ENCODE assay signal across 20 cellular contexts in the genomic region with DNA sequence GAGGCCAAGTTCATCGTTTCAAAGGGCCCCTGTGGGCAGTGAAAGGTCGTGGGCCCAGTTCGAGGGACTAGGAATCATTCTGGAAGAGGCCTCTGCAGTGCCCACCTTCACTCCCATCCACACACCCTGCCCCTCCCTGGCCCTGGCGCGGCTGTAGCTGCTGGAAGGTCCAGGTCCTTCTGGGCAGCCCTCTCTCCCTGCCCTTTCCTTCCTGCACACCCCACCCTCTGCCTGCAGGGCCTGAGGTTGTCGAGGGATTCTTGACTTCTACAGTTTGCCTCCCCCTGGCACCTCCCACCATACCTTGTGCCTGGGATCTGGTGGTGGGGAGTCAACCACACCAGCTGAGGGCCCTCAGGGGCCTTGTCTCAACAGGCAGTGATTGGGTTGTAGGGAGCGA. TPM values are rescaled to one million over a fixed set of nuclear protein-coding genes. Genes with fewer than 3 reads are reported as not detected.
DNase-seq lines count a peak whose midpoint lies in the region; ATAC-seq, FAIRE-seq and TF ChIP-seq lines count a peak whose summit lies in the region.
"Had no signal": no experiment of that assay in that cellular context is flagged by ENCODE, and none has a peak within 500 bp of the region (broad histone marks: within the 10 kb centered on the region; RNA-seq: fewer than 3 reads in every experiment).

No MANE protein-coding gene starts in this region.

- CTCF ChIA-PET in A549 (lab: Yijun Ruan, JAX): interaction anchor here (1.2 kb wide), 1 partner anchor 9 kb away, joined by 3 read pairs; no protein-coding TSS in a partner anchor

- intact Hi-C loops in kidney (cut with DNase I): no loop called here

- H3K9ac ChIP-seq in kidney (ENCODE audit: low read length in 2 of 2): no peak overlapping the region
- H3K9ac ChIP-seq: SK-N-SH had no signal

- no peak for TF ChIP-seq POLR2A in A549 (IDR thresholded peaks at IDR 0.05; ENCODE audit: low read length)

- H3K27me3 ChIP-seq in BE2C: no peaks in the 10 kb centered on the region

- ATAC-seq in A549: peak; percentile 32 to 40; a peak in 3 of 6 replicates

- no peak for TF ChIP-seq EP300 in A549 (IDR thresholded peaks at IDR 0.05)

- FAIRE-seq in A549 (lab: Jason Lieb, UNC): no peak
- no peak for FAIRE-seq in kidney (lab: Jason Lieb, UNC)
- FAIRE-seq: D721Med, H54 had no signal

- no peaks in the 10 kb centered on the region for H3K9me3 ChIP-seq in A549
- no peaks in the 10 kb centered on the region for H3K9me3 ChIP-seq in BE2C
- H3K9me3 ChIP-seq in kidney (ENCODE audit: control insufficient read depth in 1 of 2, low read length in 2 of 2): no peaks in the 10 kb centered on the region
- H3K9me3 ChIP-seq: SK-N-SH had no signal

- H3K4me3 ChIP-seq in A549: no peak overlapping the region
- no peak overlapping the region for H3K4me3 ChIP-seq in BE2C (ENCODE audit: low read depth, low read length)
- H3K4me3 ChIP-seq in kidney (ENCODE audit: low read length in 2 of 2): no peak overlapping the region

- TF ChIP-seq RAD21 in A549 (conservative IDR thresholded peaks at IDR 0.05 in 1 of 2, IDR thresholded peaks at IDR 0.05 in 1 of 2): no peak

- WGBS in A549 (ENCODE audit: missing lambda C conversion rate): 28% methylated on average over 4 of the region's 7 CpGs

- H3K4me1 ChIP-seq in A549 (no peaks in the 10 kb centered on the region), BE2C (peaks cover 53% of the 10 kb centered on the region), kidney (ENCODE audit: control insufficient read depth in 1 of 2, insufficient read depth in 1 of 2, low read depth in 1 of 2, low read length in 2 of 2) (no peaks in the 10 kb centered on the region)

- no peak overlapping the region for H3K4me2 ChIP-seq in A549
- H3K4me2 ChIP-seq: SK-N-SH had no signal

- DNase-seq in A549 (ENCODE audit: low read depth in 1 of 2, low spot score in 1 of 2): no peak
- DNase-seq in BE2C: peak; percentile 50
- DNase-seq in NCI-H69 (lab: John Stamatoyannopoulos, UW): peak; percentile 65
- DNase-seq in kidney: peak; percentile 43
- no peak for DNase-seq in NCI-H1105 treated with DMSO at 0.1 percent for 48 hours (lab: John Stamatoyannopoulos, UW)
- DNase-seq in activated CD8-positive, alpha-beta memory T cell treated with anti-CD3 and anti-CD28 coated beads for 24 hours: no peak
- no peak for DNase-seq in EL
- DNase-seq: ACHN; C1 segment of cervical spinal cord; CD8-positive, alpha-beta memory T cell; HFFc6; KBM-7; NCI-H2029 treated with DMSO at 0.1 percent for 48 hours; NCI-H446 treated with DMSO at 0.1 percent for 48 hours; NCI-H526 treated with DMSO at 0.1 percent for 48 hours; SIG-M5; SK-N-SH had no signal

- no peak overlapping the region for H3K27ac ChIP-seq in A549
- no peak overlapping the region for H3K27ac ChIP-seq in kidney (ENCODE audit: low read depth in 2 of 2, low read length in 2 of 2)
- H3K27ac ChIP-seq: RWPE1 had no signal

- TF ChIP-seq CTCF in A549 (IDR thresholded peaks at IDR 0.05): no peak
- no peak for TF ChIP-seq CTCF in BE2C (IDR thresholded peaks at IDR 0.05; ENCODE audit: low read depth, low read length)
- TF ChIP-seq CTCF in kidney (IDR thresholded peaks at IDR 0.05; ENCODE audit: borderline replicate concordance, extremely low read depth, insufficient read depth): no peak

- H3K36me3 ChIP-seq in BE2C (no peaks in the 10 kb centered on the region), kidney (ENCODE audit: control insufficient read depth in 1 of 2, insufficient read depth in 2 of 2, low read length in 2 of 2) (no peaks in the 10 kb centered on the region)

- POLR2A ChIA-PET in A549 (lab: Yijun Ruan, JAX): no interaction called here

TF ChIP-seq in A549, 52 proteins besides CTCF, POLR2A, EP300 and RAD21:
- TF ChIP-seq SREBF2 (IDR thresholded peaks at IDR 0.05) (no peak), RNF2 (IDR thresholded peaks at IDR 0.05; ENCODE audit: borderline replicate concordance, low read depth) (no peak), SMC3 (IDR thresholded peaks at IDR 0.05) (no peak), BHLHE40 (IDR thresholded peaks at IDR 0.05; ENCODE audit: low read depth, low read length) (no peak), ZFP36 (IDR thresholded peaks at IDR 0.05; ENCODE audit: borderline replicate concordance, partially characterized antibody) (no peak), TP53 (CRISPR knock-in tag; IDR thresholded peaks at IDR 0.05) (no peak), NR3C1 (IDR thresholded peaks at IDR 0.05) (no peak)
- TF ChIP-seq, protein P1, sequence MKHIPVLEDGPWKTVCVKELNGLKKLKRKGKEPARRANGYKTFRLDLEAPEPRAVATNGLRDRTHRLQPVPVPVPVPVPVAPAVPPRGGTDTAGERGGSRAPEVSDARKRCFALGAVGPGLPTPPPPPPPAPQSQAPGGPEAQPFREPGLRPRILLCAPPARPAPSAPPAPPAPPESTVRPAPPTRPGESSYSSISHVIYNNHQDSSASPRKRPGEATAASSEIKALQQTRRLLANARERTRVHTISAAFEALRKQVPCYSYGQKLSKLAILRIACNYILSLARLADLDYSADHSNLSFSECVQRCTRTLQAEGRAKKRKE (CRISPR knock-in tag; IDR thresholded peaks at IDR 0.05; ENCODE audit: low read depth): no peak
TF ChIP-seq in A549: peak in this region for 0.

RNA-seq across cellular contexts. Expression of gene MYT1, which starts 4.5 kb away (rescaled TPM):
- 0.22 and 0.29 TPM in 2 replicates for polyA plus RNA-seq in A549 (2011; rRNA removed)
- polyA plus RNA-seq in A549 (2012; cell fraction: cytosol; rRNA removed): 0.10 and 0.13 TPM in 2 replicates
- 0.20 and 0.47 TPM in 2 replicates for polyA plus RNA-seq in A549 (2012; cell fraction: nucleus; rRNA removed)
- 0.21 to 0.26 TPM (median 0.26 TPM) in 3 replicates for polyA plus RNA-seq in A549 (2017; fragmentation: RNase III; extraction: RNeasy Plus Mini Kit Qiagen cat#74134 plus additional on column Dnase treatment)
- 0.04 and 0.10 TPM in 2 replicates for polyA minus RNA-seq in A549 (2011; rRNA and poly(A)+ RNA removed)
- 35.0 TPM for polyA plus RNA-seq in BE2C (2012; ENCODE audit: insufficient read depth, insufficient read length, low read depth)
- not detected for total RNA-seq in kidney
- polyA plus RNA-seq in kidney (ENCODE audit: insufficient read depth, low read depth, low replicate concordance): not detected
- total RNA-seq: HFFc6 had no signal
- polyA plus RNA-seq: CD8-positive, alpha-beta memory T cell had no signal

RNA-seq across cellular contexts. Expression of gene NPBWR2, which starts 52.3 kb away (rescaled TPM):
- not detected in 2 replicates for polyA plus RNA-seq in A549 (2011; rRNA removed)
- not detected in 2 replicates for polyA plus RNA-seq in A549 (2012; cell fraction: cytosol; rRNA removed)
- not detected in 2 replicates for polyA plus RNA-seq in A549 (2012; cell fraction: nucleus; rRNA removed)
- polyA plus RNA-seq in A549 (2017; fragmentation: RNase III; extraction: RNeasy Plus Mini Kit Qiagen cat#74134 plus additional on column Dnase treatment): not detected in 3 replicates
- polyA minus RNA-seq in A549 (2011; rRNA and poly(A)+ RNA removed): not detected in 2 replicates
- polyA plus RNA-seq in BE2C (2012; ENCODE audit: insufficient read depth, insufficient read length, low read depth): 0.76 TPM
- not detected for total RNA-seq in kidney
- not detected for polyA plus RNA-seq in kidney (ENCODE audit: insufficient read depth, low read depth, low replicate concordance)
- total RNA-seq: CD8-positive, alpha-beta memory T cell; HFFc6 had no signal
- polyA plus RNA-seq: CD8-positive, alpha-beta memory T cell; SK-N-SH had no signal

Comparison
In these comparisons a context has a peak if more than half of its experiments do, and no peak if none do; other contexts are left out.
1. DNase-seq: peak in BE2C (single experiment), NCI-H69 (single experiment) and kidney (single experiment); none in A549 (0 of 2), NCI-H1105 treated with DMSO at 0.1 percent for 48 hours (single experiment), activated CD8-positive, alpha-beta memory T cell treated with anti-CD3 and anti-CD28 coated beads for 24 hours (single experiment) and EL (single experiment).